9 cellular contexts compared by ENCODE assay signal in genomic region chr14:49959822-49960408, GRCh38.
A peak's percentile ranks its signal among the peaks of the same experiment; 100 is the strongest.
DNase-seq lines count a peak whose midpoint lies in the region; ATAC-seq, FAIRE-seq and TF ChIP-seq lines count a peak whose summit lies in the region.
"Had no signal": no experiment of that assay in that cellular context is flagged by ENCODE, and none has a peak within 500 bp of the region (broad histone marks: within the 10 kb centered on the region; RNA-seq: fewer than 3 reads in every experiment).

No MANE protein-coding gene starts in this region.

- H3K4me1 Mint-ChIP-seq in activated T-helper 2 cell treated with anti-CD3 and anti-CD28 coated beads, Interferon-gamma antibody, Interleukin-2, Interleukin-4, amounts not matched to agents 10 μg/mL and 5 μg/mL and 100 μg/mL, durations not matched to agents 14 hours and 24 hours and 36 hours (ENCODE audit: low read depth), result peaks cover 42% of the 10 kb centered on the region
- H3K4me1 Mint-ChIP-seq: neural crest cell had no signal

- no peak overlapping the region for H3K4me3 Mint-ChIP-seq in activated T-helper 2 cell treated with anti-CD3 and anti-CD28 coated beads, Interferon-gamma antibody, Interleukin-2, Interleukin-4, amounts not matched to agents 10 μg/mL and 5 μg/mL and 100 μg/mL, durations not matched to agents 14 hours and 24 hours and 36 hours (ENCODE audit: low read depth)
- H3K4me3 Mint-ChIP-seq: neural crest cell had no signal

- H3K36me3 Mint-ChIP-seq in activated T-helper 2 cell treated with anti-CD3 and anti-CD28 coated beads, Interferon-gamma antibody, Interleukin-2, Interleukin-4, amounts not matched to agents 10 μg/mL and 5 μg/mL and 100 μg/mL, durations not matched to agents 14 hours and 24 hours and 36 hours (ENCODE audit: low read depth), result no peaks in the 10 kb centered on the region

- intact Hi-C loops in activated T-helper 2 cell treated with anti-CD3 and anti-CD28 coated beads, Interferon-gamma antibody, Interleukin-2, Interleukin-4, amounts not matched to agents 10 μg/mL and 5 μg/mL and 100 μg/mL, durations not matched to agents 14 hours and 24 hours and 36 hours (cut with micrococcal nuclease), result loop anchor here (2.0 to 5.0 kb wide), 3 partner anchors 13 to 77 kb away; no protein-coding TSS in a partner anchor

- H2AFZ ChIP-seq in Karpas-422 (ENCODE audit: low read length) (peak overlapping the region; percentile 80), GM23248 (no peak overlapping the region)

- peak overlapping the region; percentile 20 for H3K9ac ChIP-seq in Karpas-422 (ENCODE audit: low read length)
- no peak overlapping the region for H3K9ac ChIP-seq in GM23248

- H4K20me1 ChIP-seq in Karpas-422 (ENCODE audit: insufficient read depth, low read depth, low read length) (no peaks in the 10 kb centered on the region), GM23248 (ENCODE audit: insufficient read depth) (no peaks in the 10 kb centered on the region)

- no peak for TF ChIP-seq CTCF in upper lobe of left lung (IDR thresholded peaks at IDR 0.05)

- peaks cover 44% of the 10 kb centered on the region for H3K4me1 ChIP-seq in Karpas-422 (ENCODE audit: low read length)
- H3K4me1 ChIP-seq in upper lobe of left lung, result no peaks in the 10 kb centered on the region
- peaks cover 15% of the 10 kb centered on the region for H3K4me1 ChIP-seq in GM23248 (ENCODE audit: insufficient read depth)

- peak overlapping the region; percentile 75 for H3K27ac ChIP-seq in Karpas-422 (ENCODE audit: low read length)
- H3K27ac ChIP-seq in upper lobe of left lung, result peak overlapping the region in 3 of 4 donors; percentile 40 to 63 (median 56)
- H3K27ac ChIP-seq in GM23248, result no peak overlapping the region

- peak overlapping the region; percentile 38 for H3K27ac Mint-ChIP-seq in activated T-helper 2 cell treated with anti-CD3 and anti-CD28 coated beads, Interferon-gamma antibody, Interleukin-2, Interleukin-4, amounts not matched to agents 10 μg/mL and 5 μg/mL and 100 μg/mL, durations not matched to agents 14 hours and 24 hours and 36 hours

- in situ Hi-C loops in GM23248 (cut with MboI), result no loop called here

- no peaks in the 10 kb centered on the region for H3K27me3 ChIP-seq in Karpas-422 (ENCODE audit: low read length)
- H3K27me3 ChIP-seq in upper lobe of left lung, result no peaks in the 10 kb centered on the region
- H3K27me3 ChIP-seq in GM23248 (replicated peaks; ENCODE audit: insufficient read depth), result no peaks in the 10 kb centered on the region

- H3K9me3 ChIP-seq in Karpas-422 (ENCODE audit: low read length) (no peaks in the 10 kb centered on the region), upper lobe of left lung (no peaks in the 10 kb centered on the region), GM23248 (ENCODE audit: low read depth) (no peaks in the 10 kb centered on the region)

- no peaks in the 10 kb centered on the region for H3K9me3 Mint-ChIP-seq in activated T-helper 2 cell treated with anti-CD3 and anti-CD28 coated beads, Interferon-gamma antibody, Interleukin-2, Interleukin-4, amounts not matched to agents 10 μg/mL and 5 μg/mL and 100 μg/mL, durations not matched to agents 14 hours and 24 hours and 36 hours
- H3K9me3 Mint-ChIP-seq: neural crest cell had no signal

- H3K4me3 ChIP-seq in Karpas-422 (ENCODE audit: low read length) (peak overlapping the region; percentile 38), upper lobe of left lung (peak overlapping the region in 2 of 4 donors; percentile 5 to 16), GM23248 (no peak overlapping the region)

- peak; percentile 55 for ATAC-seq in GM19463 (IDR thresholded peaks at IDR 0.05; ENCODE audit: unreplicated experiment)
- ATAC-seq in upper lobe of left lung (ENCODE audit: low FRiP score in 2 of 2), result peak in 1 of 2 donors; percentile 67
- ATAC-seq in HG02588 (IDR thresholded peaks at IDR 0.05; ENCODE audit: unreplicated experiment), result no peak

- no peak for TF ChIP-seq POLR2A in upper lobe of left lung (IDR thresholded peaks at IDR 0.05)

- TF ChIP-seq EP300 in upper lobe of left lung (IDR thresholded peaks at IDR 0.05), result no peak

- H3K4me2 ChIP-seq in Karpas-422 (ENCODE audit: low read depth, low read length, poor library complexity, severe bottlenecking) (peak overlapping the region; percentile 53), GM23248 (ENCODE audit: unreplicated experiment) (no peak overlapping the region)

- H3K27me3 Mint-ChIP-seq in activated T-helper 2 cell treated with anti-CD3 and anti-CD28 coated beads, Interferon-gamma antibody, Interleukin-2, Interleukin-4, amounts not matched to agents 10 μg/mL and 5 μg/mL and 100 μg/mL, durations not matched to agents 14 hours and 24 hours and 36 hours (ENCODE audit: low read depth), result no peaks in the 10 kb centered on the region

- H3K36me3 ChIP-seq in Karpas-422 (ENCODE audit: insufficient read depth, low read length), result no peaks in the 10 kb centered on the region
- H3K36me3 ChIP-seq in upper lobe of left lung, result no peaks in the 10 kb centered on the region
- no peaks in the 10 kb centered on the region for H3K36me3 ChIP-seq in GM23248 (ENCODE audit: low read depth)

- DNase-seq in DMS53 (lab: John Stamatoyannopoulos, UW) (peak; percentile 97), Karpas-422 (peak; percentile 66), upper lobe of left lung (peak in 1 of 2 donors; percentile 48), HTR-8/SVneo (ENCODE audit: insufficient read length, low spot score) (no peak), GM23248 (no peak)
- DNase-seq in activated T-helper 2 cell treated with anti-CD3 and anti-CD28 coated beads, Interferon-gamma antibody, Interleukin-2, Interleukin-4, amounts not matched to agents 10 μg/mL and 5 μg/mL and 100 μg/mL, durations not matched to agents 14 hours and 24 hours and 36 hours (ENCODE audit: low spot score), result no peak

- no peak for FAIRE-seq in HTR-8/SVneo (lab: Jason Lieb, UNC)

- no peaks in the 10 kb centered on the region for H3K9me2 ChIP-seq in Karpas-422 (replicated peaks; ENCODE audit: insufficient read depth, low read length)
- no peaks in the 10 kb centered on the region for H3K9me2 ChIP-seq in GM23248 (ENCODE audit: insufficient read depth)

- no peaks in the 10 kb centered on the region for H3K79me2 ChIP-seq in Karpas-422 (ENCODE audit: low read length)
- no peaks in the 10 kb centered on the region for H3K79me2 ChIP-seq in GM23248 (ENCODE audit: insufficient read depth)

- 63 to 69% methylated on average over 9 of the region's 9 CpGs for WGBS in upper lobe of left lung, 2 donors
- 75 to 81% methylated on average over 9 of the region's 9 CpGs for WGBS in GM23248 (ENCODE audit: low coverage in 1 of 2, low lambda C conversion rate in 2 of 2, missing lambda C conversion rate in 2 of 2), 2 experiments

- H3F3A ChIP-seq in GM23248 (ENCODE audit: insufficient read depth), result peaks cover 6% of the 10 kb centered on the region

Comparison
In these comparisons a context has a peak if more than half of its experiments do, and no peak if none do; other contexts are left out.
1. DNase-seq: peak in DMS53 (single experiment) and Karpas-422 (single experiment); none in activated T-helper 2 cell treated with anti-CD3 and anti-CD28 coated beads, Interferon-gamma antibody, Interleukin-2, Interleukin-4, amounts not matched to agents 10 μg/mL and 5 μg/mL and 100 μg/mL, durations not matched to agents 14 hours and 24 hours and 36 hours (single experiment), HTR-8/SVneo (single experiment) and GM23248 (single experiment).